In genomic region chr13:90654970-90655369, GRCh38 we compare ENCODE assay signal across 7 cellular contexts.
"Had no signal": no experiment of that assay in that cellular context is flagged by ENCODE, and none has a peak within 500 bp of the region (broad histone marks: within the 10 kb centered on the region; RNA-seq: fewer than 3 reads in every experiment).

No MANE protein-coding gene starts in this region.

- H3K27ac Mint-ChIP-seq: IgD-negative memory B cell had no signal

- H3K27me3 Mint-ChIP-seq: IgD-negative memory B cell had no signal

- ATAC-seq: HepG2 had no signal

- FAIRE-seq: HepG2, HTR-8/SVneo had no signal

- H3K36me3 Mint-ChIP-seq: IgD-negative memory B cell had no signal

- H3K27ac ChIP-seq: HL-60 had no signal

- H3K4me1 Mint-ChIP-seq: IgD-negative memory B cell had no signal

- DNase-seq: IMR-90, KBM-7, KG1 had no signal

- H3K4me3 Mint-ChIP-seq: IgD-negative memory B cell had no signal
